ENCODE assay signal across 13 cellular contexts in genomic region chr9:101307524-101308213, GRCh38.
DNase-seq lines count a peak whose midpoint lies in the region; ATAC-seq and TF ChIP-seq lines count a peak whose summit lies in the region.
"Had no signal": no experiment of that assay in that cellular context is flagged by ENCODE, and none has a peak within 500 bp of the region (broad histone marks: within the 10 kb centered on the region; RNA-seq: fewer than 3 reads in every experiment).

No MANE protein-coding gene starts in this region.

- ATAC-seq in RWPE2 (ENCODE audit: low read depth) (peak; percentile 87), esophagus mucosa (peak; percentile 88), HG02678 (IDR thresholded peaks at IDR 0.05; ENCODE audit: unreplicated experiment) (no peak)

- H3K27ac ChIP-seq in RWPE2 (ENCODE audit: poor library complexity, severe bottlenecking) (peak overlapping the region; percentile 18), temporal lobe (ENCODE audit: low read depth, low read length) (peak overlapping the region; percentile 19)

- TF ChIP-seq CTCF in RWPE2 (IDR thresholded peaks at IDR 0.05; ENCODE audit: poor library complexity, severe bottlenecking), result no peak

- H3K27me3 ChIP-seq in RWPE2 (ENCODE audit: insufficient read depth, poor library complexity, severe bottlenecking), result peaks cover 4% of the 10 kb centered on the region

- H3K36me3 ChIP-seq in RWPE2 (ENCODE audit: low read depth), result no peaks in the 10 kb centered on the region
- H3K36me3 ChIP-seq: HAP-1 had no signal

- DNase-seq in NCI-H2196 (lab: John Stamatoyannopoulos, UW; ENCODE audit: unreplicated experiment) (peak; percentile 42), NCI-H2196 treated with DMSO at 0.1 percent for 48 hours (lab: John Stamatoyannopoulos, UW; ENCODE audit: unreplicated experiment) (no peak), RWPE2 (ENCODE audit: low spot score) (no peak), activated gamma-delta T cell treated with Interleukin-2 at 50 U/mL for 16 hours (no peak), NCI-H2227 (lab: John Stamatoyannopoulos, UW; ENCODE audit: unreplicated experiment) (no peak)
- DNase-seq: Caco-2, MV-4-11, NCI-H1436 treated with DMSO at 0.1 percent for 48 hours, NCI-H774 had no signal

- peaks cover 15% of the 10 kb centered on the region for H3K4me1 ChIP-seq in RWPE2 (ENCODE audit: insufficient read depth, poor library complexity, severe bottlenecking)
- H3K4me1 ChIP-seq: Caco-2, HAP-1 had no signal

- no peak overlapping the region for H3K4me3 ChIP-seq in RWPE2 (ENCODE audit: severe bottlenecking)
- H3K4me3 ChIP-seq: HAP-1 had no signal

- no peaks in the 10 kb centered on the region for H3K9me3 ChIP-seq in RWPE2 (ENCODE audit: severe bottlenecking)
- H3K9me3 ChIP-seq: Caco-2, HAP-1 had no signal
